ENCODE assay signal across 3 cellular contexts in the genomic region with DNA sequence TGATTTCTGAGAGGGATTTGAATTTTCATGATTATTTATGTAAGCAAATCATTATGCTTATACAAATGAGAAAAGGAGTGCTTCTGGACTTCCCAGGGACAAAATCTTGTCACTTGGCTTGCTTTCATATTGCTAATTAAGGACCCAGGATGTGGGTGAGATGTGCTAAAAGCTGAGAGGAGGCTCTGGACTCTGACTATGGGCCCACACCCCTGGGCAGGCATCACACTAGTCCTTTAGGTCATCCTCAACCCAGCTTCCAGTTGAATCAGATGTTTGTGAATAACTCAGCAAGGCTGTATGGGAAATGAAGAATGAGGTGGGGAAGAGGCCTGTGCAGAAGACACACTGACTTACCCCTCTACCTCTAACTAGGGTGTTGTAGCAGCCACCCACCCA.
TF ChIP-seq lines count a peak whose summit lies in the region.

No MANE protein-coding gene starts in this region.

TF ChIP-seq in liver, 16 proteins besides CTCF, POLR2A, EP300 and RAD21:
- TF ChIP-seq EGR1 (IDR thresholded peaks at IDR 0.05; ENCODE audit: low read depth in 2 of 2) (no peak), GABPA (IDR thresholded peaks at IDR 0.05 in 1 of 2, conservative IDR thresholded peaks at IDR 0.05 in 1 of 2) (no peak), HNF4A (conservative IDR thresholded peaks at IDR 0.05) (no peak), SP1 (IDR thresholded peaks at IDR 0.05) (no peak), TAF1 (conservative IDR thresholded peaks at IDR 0.05) (no peak), FOXA2 (IDR thresholded peaks at IDR 0.05) (no peak), YY1 (IDR thresholded peaks at IDR 0.05) (no peak), NR2F2 (IDR thresholded peaks at IDR 0.05) (no peak), FOXA1 (IDR thresholded peaks at IDR 0.05) (no peak), RXRA (IDR thresholded peaks at IDR 0.05) (no peak), JUND (IDR thresholded peaks at IDR 0.05) (no peak), HNF4G (IDR thresholded peaks at IDR 0.05) (no peak)
- TF ChIP-seq, protein P1, sequence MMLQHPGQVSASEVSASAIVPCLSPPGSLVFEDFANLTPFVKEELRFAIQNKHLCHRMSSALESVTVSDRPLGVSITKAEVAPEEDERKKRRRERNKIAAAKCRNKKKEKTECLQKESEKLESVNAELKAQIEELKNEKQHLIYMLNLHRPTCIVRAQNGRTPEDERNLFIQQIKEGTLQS (IDR thresholded peaks at IDR 0.05): no peak
- TF ChIP-seq, protein P2, sequence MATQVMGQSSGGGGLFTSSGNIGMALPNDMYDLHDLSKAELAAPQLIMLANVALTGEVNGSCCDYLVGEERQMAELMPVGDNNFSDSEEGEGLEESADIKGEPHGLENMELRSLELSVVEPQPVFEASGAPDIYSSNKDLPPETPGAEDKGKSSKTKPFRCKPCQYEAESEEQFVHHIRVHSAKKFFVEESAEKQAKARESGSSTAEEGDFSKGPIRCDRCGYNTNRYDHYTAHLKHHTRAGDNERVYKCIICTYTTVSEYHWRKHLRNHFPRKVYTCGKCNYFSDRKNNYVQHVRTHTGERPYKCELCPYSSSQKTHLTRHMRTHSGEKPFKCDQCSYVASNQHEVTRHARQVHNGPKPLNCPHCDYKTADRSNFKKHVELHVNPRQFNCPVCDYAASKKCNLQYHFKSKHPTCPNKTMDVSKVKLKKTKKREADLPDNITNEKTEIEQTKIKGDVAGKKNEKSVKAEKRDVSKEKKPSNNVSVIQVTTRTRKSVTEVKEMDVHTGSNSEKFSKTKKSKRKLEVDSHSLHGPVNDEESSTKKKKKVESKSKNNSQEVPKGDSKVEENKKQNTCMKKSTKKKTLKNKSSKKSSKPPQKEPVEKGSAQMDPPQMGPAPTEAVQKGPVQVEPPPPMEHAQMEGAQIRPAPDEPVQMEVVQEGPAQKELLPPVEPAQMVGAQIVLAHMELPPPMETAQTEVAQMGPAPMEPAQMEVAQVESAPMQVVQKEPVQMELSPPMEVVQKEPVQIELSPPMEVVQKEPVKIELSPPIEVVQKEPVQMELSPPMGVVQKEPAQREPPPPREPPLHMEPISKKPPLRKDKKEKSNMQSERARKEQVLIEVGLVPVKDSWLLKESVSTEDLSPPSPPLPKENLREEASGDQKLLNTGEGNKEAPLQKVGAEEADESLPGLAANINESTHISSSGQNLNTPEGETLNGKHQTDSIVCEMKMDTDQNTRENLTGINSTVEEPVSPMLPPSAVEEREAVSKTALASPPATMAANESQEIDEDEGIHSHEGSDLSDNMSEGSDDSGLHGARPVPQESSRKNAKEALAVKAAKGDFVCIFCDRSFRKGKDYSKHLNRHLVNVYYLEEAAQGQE (IDR thresholded peaks at IDR 0.05): no peak
- TF ChIP-seq, protein P3, sequence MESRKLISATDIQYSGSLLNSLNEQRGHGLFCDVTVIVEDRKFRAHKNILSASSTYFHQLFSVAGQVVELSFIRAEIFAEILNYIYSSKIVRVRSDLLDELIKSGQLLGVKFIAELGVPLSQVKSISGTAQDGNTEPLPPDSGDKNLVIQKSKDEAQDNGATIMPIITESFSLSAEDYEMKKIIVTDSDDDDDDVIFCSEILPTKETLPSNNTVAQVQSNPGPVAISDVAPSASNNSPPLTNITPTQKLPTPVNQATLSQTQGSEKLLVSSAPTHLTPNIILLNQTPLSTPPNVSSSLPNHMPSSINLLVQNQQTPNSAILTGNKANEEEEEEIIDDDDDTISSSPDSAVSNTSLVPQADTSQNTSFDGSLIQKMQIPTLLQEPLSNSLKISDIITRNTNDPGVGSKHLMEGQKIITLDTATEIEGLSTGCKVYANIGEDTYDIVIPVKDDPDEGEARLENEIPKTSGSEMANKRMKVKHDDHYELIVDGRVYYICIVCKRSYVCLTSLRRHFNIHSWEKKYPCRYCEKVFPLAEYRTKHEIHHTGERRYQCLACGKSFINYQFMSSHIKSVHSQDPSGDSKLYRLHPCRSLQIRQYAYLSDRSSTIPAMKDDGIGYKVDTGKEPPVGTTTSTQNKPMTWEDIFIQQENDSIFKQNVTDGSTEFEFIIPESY (IDR thresholded peaks at IDR 0.05): no peak
- TF ChIP-seq, protein P4, sequence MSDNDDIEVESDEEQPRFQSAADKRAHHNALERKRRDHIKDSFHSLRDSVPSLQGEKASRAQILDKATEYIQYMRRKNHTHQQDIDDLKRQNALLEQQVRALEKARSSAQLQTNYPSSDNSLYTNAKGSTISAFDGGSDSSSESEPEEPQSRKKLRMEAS (IDR thresholded peaks at IDR 0.05): no peak

TF ChIP-seq in HepG2, 621 proteins besides CTCF, POLR2A, EP300 and RAD21:
- TF ChIP-seq, protein P5, sequence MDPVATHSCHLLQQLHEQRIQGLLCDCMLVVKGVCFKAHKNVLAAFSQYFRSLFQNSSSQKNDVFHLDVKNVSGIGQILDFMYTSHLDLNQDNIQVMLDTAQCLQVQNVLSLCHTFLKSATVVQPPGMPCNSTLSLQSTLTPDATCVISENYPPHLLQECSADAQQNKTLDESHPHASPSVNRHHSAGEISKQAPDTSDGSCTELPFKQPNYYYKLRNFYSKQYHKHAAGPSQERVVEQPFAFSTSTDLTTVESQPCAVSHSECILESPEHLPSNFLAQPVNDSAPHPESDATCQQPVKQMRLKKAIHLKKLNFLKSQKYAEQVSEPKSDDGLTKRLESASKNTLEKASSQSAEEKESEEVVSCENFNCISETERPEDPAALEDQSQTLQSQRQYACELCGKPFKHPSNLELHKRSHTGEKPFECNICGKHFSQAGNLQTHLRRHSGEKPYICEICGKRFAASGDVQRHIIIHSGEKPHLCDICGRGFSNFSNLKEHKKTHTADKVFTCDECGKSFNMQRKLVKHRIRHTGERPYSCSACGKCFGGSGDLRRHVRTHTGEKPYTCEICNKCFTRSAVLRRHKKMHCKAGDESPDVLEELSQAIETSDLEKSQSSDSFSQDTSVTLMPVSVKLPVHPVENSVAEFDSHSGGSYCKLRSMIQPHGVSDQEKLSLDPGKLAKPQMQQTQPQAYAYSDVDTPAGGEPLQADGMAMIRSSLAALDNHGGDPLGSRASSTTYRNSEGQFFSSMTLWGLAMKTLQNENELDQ (CRISPR knock-in tag; IDR thresholded peaks at IDR 0.05; ENCODE audit: borderline replicate concordance): no peak
- no peak for TF ChIP-seq PCBP2 (optimal IDR thresholded peaks at IDR 0.05; ENCODE audit: low read depth, low read length, poor library complexity, severe bottlenecking)
- no peak for TF ChIP-seq SAFB2 (CRISPR knock-in tag; IDR thresholded peaks at IDR 0.05; ENCODE audit: borderline replicate concordance, low read depth)
- TF ChIP-seq PAX8 (CRISPR knock-in tag; IDR thresholded peaks at IDR 0.05; ENCODE audit: borderline replicate concordance): no peak
- no peak for TF ChIP-seq ZNF235 (CRISPR knock-in tag; IDR thresholded peaks at IDR 0.05; ENCODE audit: borderline replicate concordance)
- no peak for TF ChIP-seq TEAD3 (CRISPR knock-in tag; optimal IDR thresholded peaks at IDR 0.05; ENCODE audit: borderline replicate concordance)
- no peak for TF ChIP-seq NCOR1 (IDR thresholded peaks at IDR 0.05; ENCODE audit: borderline replicate concordance, low read length)
- TF ChIP-seq, protein P6, sequence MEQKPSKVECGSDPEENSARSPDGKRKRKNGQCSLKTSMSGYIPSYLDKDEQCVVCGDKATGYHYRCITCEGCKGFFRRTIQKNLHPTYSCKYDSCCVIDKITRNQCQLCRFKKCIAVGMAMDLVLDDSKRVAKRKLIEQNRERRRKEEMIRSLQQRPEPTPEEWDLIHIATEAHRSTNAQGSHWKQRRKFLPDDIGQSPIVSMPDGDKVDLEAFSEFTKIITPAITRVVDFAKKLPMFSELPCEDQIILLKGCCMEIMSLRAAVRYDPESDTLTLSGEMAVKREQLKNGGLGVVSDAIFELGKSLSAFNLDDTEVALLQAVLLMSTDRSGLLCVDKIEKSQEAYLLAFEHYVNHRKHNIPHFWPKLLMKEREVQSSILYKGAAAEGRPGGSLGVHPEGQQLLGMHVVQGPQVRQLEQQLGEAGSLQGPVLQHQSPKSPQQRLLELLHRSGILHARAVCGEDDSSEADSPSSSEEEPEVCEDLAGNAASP (CRISPR knock-in tag; IDR thresholded peaks at IDR 0.05; ENCODE audit: borderline replicate concordance): no peak
- TF ChIP-seq KAT7 (CRISPR knock-in tag; IDR thresholded peaks at IDR 0.05; ENCODE audit: borderline replicate concordance): no peak
- no peak for TF ChIP-seq NFIC (IDR thresholded peaks at IDR 0.05; ENCODE audit: low read length)
- no peak for TF ChIP-seq ZNF546 (CRISPR knock-in tag; conservative IDR thresholded peaks at IDR 0.05)

TF ChIP-seq in SK-N-SH, 30 proteins besides CTCF, POLR2A, EP300 and RAD21:
- TF ChIP-seq SIN3A (IDR thresholded peaks at IDR 0.05; ENCODE audit: borderline replicate concordance, low read depth, low read length) (no peak), TCF12 (IDR thresholded peaks at IDR 0.05) (no peak), RFX5 (IDR thresholded peaks at IDR 0.05; ENCODE audit: low read length) (no peak), SMC3 (IDR thresholded peaks at IDR 0.05; ENCODE audit: low read depth, low read length) (no peak), NFIC (IDR thresholded peaks at IDR 0.05; ENCODE audit: borderline replicate concordance) (no peak), TAF1 (IDR thresholded peaks at IDR 0.05; ENCODE audit: borderline replicate concordance, low read depth, low read length) (no peak)
- TF ChIP-seq, protein P7, sequence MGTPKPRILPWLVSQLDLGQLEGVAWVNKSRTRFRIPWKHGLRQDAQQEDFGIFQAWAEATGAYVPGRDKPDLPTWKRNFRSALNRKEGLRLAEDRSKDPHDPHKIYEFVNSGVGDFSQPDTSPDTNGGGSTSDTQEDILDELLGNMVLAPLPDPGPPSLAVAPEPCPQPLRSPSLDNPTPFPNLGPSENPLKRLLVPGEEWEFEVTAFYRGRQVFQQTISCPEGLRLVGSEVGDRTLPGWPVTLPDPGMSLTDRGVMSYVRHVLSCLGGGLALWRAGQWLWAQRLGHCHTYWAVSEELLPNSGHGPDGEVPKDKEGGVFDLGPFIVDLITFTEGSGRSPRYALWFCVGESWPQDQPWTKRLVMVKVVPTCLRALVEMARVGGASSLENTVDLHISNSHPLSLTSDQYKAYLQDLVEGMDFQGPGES (IDR thresholded peaks at IDR 0.05; ENCODE audit: low read depth, low read length): no peak
